Comparison of ENCODE assay signal across 16 cellular contexts in genomic region chr18:55073116-55073515, GRCh38.
DNase-seq lines count a peak whose midpoint lies in the region; ATAC-seq, FAIRE-seq and TF ChIP-seq lines count a peak whose summit lies in the region.
"Had no signal": no experiment of that assay in that cellular context is flagged by ENCODE, and none has a peak within 500 bp of the region (broad histone marks: within the 10 kb centered on the region; RNA-seq: fewer than 3 reads in every experiment).

No MANE protein-coding gene starts in this region.

- FAIRE-seq in D721Med (lab: Jason Lieb, UNC), result peak; percentile 67
- no peak for FAIRE-seq in bronchial epithelial cell (lab: Jason Lieb, UNC)
- FAIRE-seq: A549, GM12878, GM18507, HepG2, HTR-8/SVneo had no signal

- no peak overlapping the region for H3K4me2 ChIP-seq in PC-3 (ENCODE audit: low read length)
- H3K4me2 ChIP-seq: A549 had no signal

- H3K9ac ChIP-seq in PC-3 (ENCODE audit: low read length), result no peak overlapping the region

- H3K4me3 ChIP-seq in PC-3 (ENCODE audit: low read length) (no peak overlapping the region), bronchial epithelial cell (ENCODE audit: low read depth, low read length) (no peak overlapping the region), adrenal gland (no peak overlapping the region)
- H3K4me3 ChIP-seq: A549, GM12878 had no signal

- no peaks in the 10 kb centered on the region for H3F3A ChIP-seq in PC-3 (ENCODE audit: low read length, unreplicated experiment)

- H3K4me1 ChIP-seq in PC-3 (ENCODE audit: insufficient read depth, low read length), result peaks cover 8% of the 10 kb centered on the region
- no peaks in the 10 kb centered on the region for H3K4me1 ChIP-seq in adrenal gland (replicated peaks in 1 of 2)

- H3K27me3 ChIP-seq in PC-3 (ENCODE audit: low read length) (no peaks in the 10 kb centered on the region), bronchial epithelial cell (ENCODE audit: control insufficient read depth, insufficient read depth, low read length) (peaks cover 3% of the 10 kb centered on the region), adrenal gland (no peaks in the 10 kb centered on the region)

- ATAC-seq in PC-3 (peak; percentile 70), HG02938 (IDR thresholded peaks at IDR 0.05; ENCODE audit: unreplicated experiment) (no peak)
- ATAC-seq: A549; CD8-positive, alpha-beta T cell; GM12878; HepG2 had no signal

- POLR2A ChIA-PET in PC-3 (lab: Charles Lee; ENCODE audit: unreplicated experiment), result interaction anchor here (0.8 kb wide), 1 partner anchor 67 kb away, joined by 4 read pairs; no protein-coding TSS in a partner anchor

- no peaks in the 10 kb centered on the region for H3K9me2 ChIP-seq in PC-3 (replicated peaks; ENCODE audit: low read length)

- TF ChIP-seq POLR2A in adrenal gland (IDR thresholded peaks at IDR 0.05), result no peak

- H3K36me3 ChIP-seq in PC-3 (ENCODE audit: low read depth, low read length) (no peaks in the 10 kb centered on the region), bronchial epithelial cell (ENCODE audit: control insufficient read depth, insufficient read depth, low read length) (no peaks in the 10 kb centered on the region), adrenal gland (replicated peaks in 1 of 2) (no peaks in the 10 kb centered on the region)

- no peaks in the 10 kb centered on the region for H3K9me3 ChIP-seq in PC-3 (ENCODE audit: low read length)
- H3K9me3 ChIP-seq in adrenal gland (replicated peaks in 1 of 3), result no peaks in the 10 kb centered on the region
- H3K9me3 ChIP-seq: A549 had no signal

- H3K27ac ChIP-seq in PC-3 (ENCODE audit: low read length) (no peak overlapping the region), adrenal gland (no peak overlapping the region)
- H3K27ac ChIP-seq: A549 had no signal

- intact Hi-C loops in PC-3 (cut with micrococcal nuclease) (no loop called here), adrenal gland (cut with DNase I) (no loop called here)

- CTCF ChIA-PET in PC-3 (lab: Charles Lee), result no interaction called here

- H3K79me2 ChIP-seq in PC-3 (ENCODE audit: low read length), result no peaks in the 10 kb centered on the region

- no peaks in the 10 kb centered on the region for H4K20me1 ChIP-seq in PC-3 (ENCODE audit: low read length)

- WGBS in adrenal gland, 4 donors, result 86 to 89% (median 87%) methylated on average over 4 of the region's 4 CpGs

- DNase-seq in D721Med (ENCODE audit: insufficient read length, low spot score) (no peak), PC-3 (peak; percentile 52), bronchial epithelial cell (ENCODE audit: low read depth) (peak; percentile 64), renal cortical epithelial cell (ENCODE audit: low read depth) (peak; percentile 35), adrenal gland (no peak), KG1 (lab: John Stamatoyannopoulos, UW) (no peak)
- DNase-seq: CD8-positive, alpha-beta T cell; COR-L47; GOT3; H9 had no signal

- no TSS peak for BruUV-seq in PC-3 (replicated peaks; lab: Mats Ljungman, UMichigan)

- no peak for TF ChIP-seq CTCF in D721Med (IDR thresholded peaks at IDR 0.05; ENCODE audit: insufficient read depth, missing control alignments)
- TF ChIP-seq CTCF in PC-3 (conservative IDR thresholded peaks at IDR 0.05; ENCODE audit: low read depth, low read length), result no peak
- TF ChIP-seq CTCF in bronchial epithelial cell (IDR thresholded peaks at IDR 0.05; ENCODE audit: insufficient read depth, low read length, severe bottlenecking), result no peak
- no peak for TF ChIP-seq CTCF in adrenal gland (IDR thresholded peaks at IDR 0.05)

- H2AFZ ChIP-seq in PC-3 (ENCODE audit: low read length), result no peak overlapping the region

Comparison
In these comparisons a context has a peak if more than half of its experiments do, and no peak if none do; other contexts are left out.
1. DNase-seq: peak in PC-3 (single experiment), bronchial epithelial cell (single experiment) and renal cortical epithelial cell (single experiment); none in D721Med (single experiment), adrenal gland (0 of 7) and KG1 (single experiment).